In genomic region chr13:22336460-22336859, GRCh38 we compare ENCODE assay signal across 20 cellular contexts.
"Had no signal": no experiment of that assay in that cellular context is flagged by ENCODE, and none has a peak within 500 bp of the region (broad histone marks: within the 10 kb centered on the region; RNA-seq: fewer than 3 reads in every experiment).

No MANE protein-coding gene starts in this region.

- H3K27ac Mint-ChIP-seq: activated CD4-positive, alpha-beta memory T cell treated with anti-CD3 and anti-CD28 coated beads, Interleukin-2, amount 10 ng/mL, durations not matched to agents 7 days and 5 days; activated naive CD8-positive, alpha-beta T cell treated with anti-CD3 and anti-CD28 coated beads for 36 hours; dendritic cell treated with granulocyte-macrophage colony-stimulating factor and Interleukin-4, amounts not matched to agents 40 ng/mL and 50 ng/mL, for 4 days; effector memory CD8-positive, alpha-beta T cell; nephron progenitor cell had no signal

- H3K4me1 ChIP-seq: gastrocnemius medialis, heart right ventricle, left lung, psoas muscle, spleen had no signal

- DNase-seq: activated CD4-positive, alpha-beta memory T cell treated with anti-CD3 and anti-CD28 coated beads, Interleukin-2, amount 10 ng/mL, durations not matched to agents 7 days and 5 days; activated gamma-delta T cell treated with Interleukin-2 at 50 U/mL for 16 hours; activated naive CD8-positive, alpha-beta T cell treated with anti-CD3 and anti-CD28 coated beads for 36 hours; activated T-cell treated with anti-CD3 and anti-CD28 coated beads, Interleukin-2, amount 50 U/mL, for 48 hours; brain microvascular endothelial cell; effector memory CD8-positive, alpha-beta T cell; gastrocnemius medialis; heart right ventricle; islet precursor cell; left lung; mesenchymal stem cell; nephron progenitor cell; psoas muscle; spleen; stimulated activated CD4-positive, alpha-beta T cell treated with anti-CD3 and anti-CD28 coated beads, Interleukin-1b, Interleukin-23, amount 100 ng/mL, for 48 hours; stimulated activated naive CD4-positive, alpha-beta T cell treated with Interleukin-2 at 50 U/mL for 16 hours; trophoblast cell had no signal

- H3K27ac ChIP-seq: brain microvascular endothelial cell, epithelial cell of prostate, gastrocnemius medialis, heart right ventricle, left lung, psoas muscle, spleen had no signal

- H3K27me3 ChIP-seq: brain microvascular endothelial cell, gastrocnemius medialis, heart right ventricle, left lung, spleen had no signal

- H3K4me3 Mint-ChIP-seq: activated CD4-positive, alpha-beta memory T cell treated with anti-CD3 and anti-CD28 coated beads, Interleukin-2, amount 10 ng/mL, durations not matched to agents 7 days and 5 days; activated naive CD8-positive, alpha-beta T cell treated with anti-CD3 and anti-CD28 coated beads for 36 hours; dendritic cell treated with granulocyte-macrophage colony-stimulating factor and Interleukin-4, amounts not matched to agents 40 ng/mL and 50 ng/mL, for 4 days; effector memory CD8-positive, alpha-beta T cell; nephron progenitor cell had no signal

- H3K9me3 ChIP-seq: gastrocnemius medialis, psoas muscle had no signal

- H3K36me3 ChIP-seq: brain microvascular endothelial cell, gastrocnemius medialis, heart right ventricle, left lung, spleen had no signal

- H3K4me3 ChIP-seq: gastrocnemius medialis, heart right ventricle, left lung, psoas muscle, spleen had no signal

- H3K27me3 Mint-ChIP-seq: dendritic cell treated with granulocyte-macrophage colony-stimulating factor and Interleukin-4, amounts not matched to agents 40 ng/mL and 50 ng/mL, for 4 days had no signal

- H3K4me1 Mint-ChIP-seq: activated CD4-positive, alpha-beta memory T cell treated with anti-CD3 and anti-CD28 coated beads, Interleukin-2, amount 10 ng/mL, durations not matched to agents 7 days and 5 days; activated naive CD8-positive, alpha-beta T cell treated with anti-CD3 and anti-CD28 coated beads for 36 hours; nephron progenitor cell had no signal

- ATAC-seq: effector memory CD8-positive, alpha-beta T cell; gastrocnemius medialis; heart right ventricle; left lung; psoas muscle; sciatic nerve had no signal
